16 cellular contexts compared by ENCODE assay signal in the genomic region with DNA sequence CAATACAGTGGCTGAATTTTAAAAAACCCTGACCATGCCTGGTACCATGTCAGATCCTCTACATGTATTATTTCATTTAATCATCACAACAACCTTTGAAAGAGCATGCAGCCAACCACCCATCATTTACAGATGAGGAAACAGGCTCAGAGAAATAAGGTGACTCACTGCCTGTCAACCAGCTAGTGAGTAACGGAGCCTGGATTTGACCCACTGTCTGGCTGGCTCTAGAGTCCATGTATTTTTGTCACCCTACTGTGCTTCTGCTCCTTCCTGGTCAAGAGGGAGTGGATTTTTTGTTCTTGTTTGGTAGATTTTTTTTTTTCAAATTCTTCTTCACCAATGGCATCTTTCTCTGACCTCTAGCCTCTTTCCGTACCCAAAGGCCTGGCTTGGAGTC.
A peak's percentile ranks its signal among the peaks of the same experiment; 100 is the strongest.
DNase-seq lines count a peak whose midpoint lies in the region; ATAC-seq and TF ChIP-seq lines count a peak whose summit lies in the region.
"Had no signal": no experiment of that assay in that cellular context is flagged by ENCODE, and none has a peak within 500 bp of the region (broad histone marks: within the 10 kb centered on the region; RNA-seq: fewer than 3 reads in every experiment).

No MANE protein-coding gene starts in this region.

- no peak overlapping the region for H3K4me3 ChIP-seq in dorsolateral prefrontal cortex
- H3K4me3 ChIP-seq: adrenal gland, BLaER1, mucosa of descending colon, stomach had no signal

- intact Hi-C loops in dorsolateral prefrontal cortex (cut with DNase I), result loop anchor here (5.0 to 10.0 kb wide), 3 partner anchors 111 to 274 kb away; no protein-coding TSS in a partner anchor

- H3K4me1 Mint-ChIP-seq in chondrocyte (ENCODE audit: low read depth), result peaks cover 12% of the 10 kb centered on the region
- H3K4me1 Mint-ChIP-seq: H9 had no signal

- H3K27ac Mint-ChIP-seq in chondrocyte (ENCODE audit: unreplicated experiment), result peak overlapping the region; percentile 55
- H3K27ac Mint-ChIP-seq: progenitor cell of endocrine pancreas had no signal

- no peak for TF ChIP-seq CTCF in chondrocyte (IDR thresholded peaks at IDR 0.05)
- TF ChIP-seq CTCF in dorsolateral prefrontal cortex (IDR thresholded peaks at IDR 0.05 in 54 of 56, conservative IDR thresholded peaks at IDR 0.05 in 2 of 56; ENCODE audit: low read depth in 1 of 56, partially characterized antibody in 56 of 56), result no peak

- no peak overlapping the region for H3K4me3 Mint-ChIP-seq in chondrocyte (ENCODE audit: unreplicated experiment)
- H3K4me3 Mint-ChIP-seq: H9 had no signal

- H3K27ac ChIP-seq in dorsolateral prefrontal cortex, result no peak overlapping the region
- H3K27ac ChIP-seq: adrenal gland, BLaER1, stomach had no signal

- DNase-seq in AG08396 (ENCODE audit: low spot score), result peak; percentile 15
- DNase-seq in M059J (ENCODE audit: low read depth), result peak; percentile 81
- no peak for DNase-seq in chondrocyte (ENCODE audit: low spot score)
- peak; percentile 75 for DNase-seq in kidney glomerular epithelial cell (lab: John Stamatoyannopoulos, UW)
- no peak for DNase-seq in stimulated activated CD8-positive, alpha-beta memory T cell treated with anti-CD3 and anti-CD28 coated beads, Interleukin-4, amount 100 ng/mL, for 48 hours
- no peak for DNase-seq in NOMO-1 (lab: John Stamatoyannopoulos, UW; ENCODE audit: unreplicated experiment in 2 of 2)
- no peak for DNase-seq in dorsolateral prefrontal cortex
- DNase-seq: H9, mucosa of descending colon, NCI-H1092 treated with DMSO at 0.1 percent for 48 hours, NCI-H524, stomach had no signal

- no peaks in the 10 kb centered on the region for H3K27me3 Mint-ChIP-seq in chondrocyte (ENCODE audit: low read depth)
- H3K27me3 Mint-ChIP-seq: progenitor cell of endocrine pancreas had no signal

- peaks cover 24% of the 10 kb centered on the region for H3K36me3 Mint-ChIP-seq in chondrocyte (ENCODE audit: low read depth)

- H3K27me3 ChIP-seq in dorsolateral prefrontal cortex, result no peaks in the 10 kb centered on the region
- H3K27me3 ChIP-seq: adrenal gland, BLaER1, stomach had no signal

- ATAC-seq in GM19035 (IDR thresholded peaks at IDR 0.05; ENCODE audit: unreplicated experiment), result no peak
- ATAC-seq: mucosa of descending colon had no signal

- peaks cover 30% of the 10 kb centered on the region for H3K9me3 Mint-ChIP-seq in chondrocyte (ENCODE audit: low read depth)
- H3K9me3 Mint-ChIP-seq: H9 had no signal

Comparison
In these comparisons a context has a peak if more than half of its experiments do, and no peak if none do; other contexts are left out.
1. DNase-seq: peak in AG08396 (single experiment), M059J (single experiment) and kidney glomerular epithelial cell (single experiment); none in chondrocyte (single experiment), stimulated activated CD8-positive, alpha-beta memory T cell treated with anti-CD3 and anti-CD28 coated beads, Interleukin-4, amount 100 ng/mL, for 48 hours (single experiment), NOMO-1 (0 of 2) and dorsolateral prefrontal cortex (0 of 10).